In the genomic region with DNA sequence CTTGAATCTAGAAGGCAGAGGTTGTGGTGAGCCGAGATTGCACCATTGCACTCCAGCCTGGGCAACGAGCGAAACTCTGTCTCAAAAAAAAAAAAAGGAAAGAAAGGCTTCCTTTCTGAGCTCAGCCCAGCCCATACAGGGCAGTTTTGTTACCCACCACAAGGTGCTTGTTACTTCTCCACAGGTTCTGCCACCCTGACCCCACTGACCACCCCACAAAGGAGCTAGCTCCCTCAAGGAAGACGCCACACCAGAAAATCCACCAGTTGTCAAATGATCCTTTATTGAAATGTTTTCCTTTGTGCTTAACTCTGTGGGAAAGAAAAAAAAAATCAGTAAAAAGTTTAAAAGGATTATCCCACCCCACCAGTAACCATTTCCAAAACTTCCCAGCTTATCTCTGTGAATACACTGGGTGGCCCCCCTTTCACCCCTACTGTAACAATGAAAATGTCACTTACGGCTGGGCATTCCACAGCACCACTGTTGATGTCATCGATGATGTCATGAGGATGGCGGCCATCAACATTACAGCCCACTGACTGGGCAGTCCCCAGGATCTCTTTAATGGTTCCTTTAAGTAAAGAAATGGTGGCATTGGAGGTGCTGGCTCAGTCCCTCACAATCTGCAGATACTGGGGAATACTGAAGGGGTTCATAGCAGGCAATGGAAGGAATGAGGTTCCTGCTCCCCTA, we compare ENCODE assay signal across 11 cellular contexts. TPM values are rescaled to one million over a fixed set of nuclear protein-coding genes. Genes with fewer than 3 reads are reported as not detected.
DNase-seq lines count a peak whose midpoint lies in the region; ATAC-seq and TF ChIP-seq lines count a peak whose summit lies in the region.
"Had no signal": no experiment of that assay in that cellular context is flagged by ENCODE, and none has a peak within 500 bp of the region (broad histone marks: within the 10 kb centered on the region; RNA-seq: fewer than 3 reads in every experiment).

No MANE protein-coding gene starts in this region.

- H3K27me3 Mint-ChIP-seq in endothelial cell (ENCODE audit: unreplicated experiment): peaks cover 7% of the 10 kb centered on the region

- H3K4me1 Mint-ChIP-seq in endothelial cell (ENCODE audit: unreplicated experiment): peaks cover 22% of the 10 kb centered on the region

- H3K4me3 ChIP-seq in RWPE2 (ENCODE audit: severe bottlenecking): no peak overlapping the region
- H3K4me3 ChIP-seq: transverse colon had no signal

- no peak for ATAC-seq in RWPE2 (ENCODE audit: low read depth)
- no peak for ATAC-seq in HG02885 (IDR thresholded peaks at IDR 0.05; ENCODE audit: poor library complexity, unreplicated experiment)
- ATAC-seq in HG03342 (IDR thresholded peaks at IDR 0.05; ENCODE audit: unreplicated experiment): no peak

- H3K4me3 Mint-ChIP-seq in endothelial cell (ENCODE audit: unreplicated experiment): peak overlapping the region; percentile 65

- DNase-seq in EL (peak; percentile 50), RWPE2 (ENCODE audit: low spot score) (no peak), endothelial cell (ENCODE audit: low spot score) (no peak), NCI-H82 treated with DMSO at 0.1 percent for 48 hours (lab: John Stamatoyannopoulos, UW; ENCODE audit: unreplicated experiment) (no peak), AML-193 (lab: John Stamatoyannopoulos, UW) (no peak)
- DNase-seq: aorta, NCI-H187, transverse colon had no signal

- no peak for TF ChIP-seq CTCF in 22Rv1 (IDR thresholded peaks at IDR 0.05)
- no peak for TF ChIP-seq CTCF in RWPE2 (IDR thresholded peaks at IDR 0.05; ENCODE audit: poor library complexity, severe bottlenecking)
- no peak for TF ChIP-seq CTCF in endothelial cell (IDR thresholded peaks at IDR 0.05; ENCODE audit: unreplicated experiment)

- H3K36me3 ChIP-seq in RWPE2 (ENCODE audit: low read depth): peaks cover 81% of the 10 kb centered on the region

- peaks cover 38% of the 10 kb centered on the region for H3K36me3 Mint-ChIP-seq in endothelial cell (ENCODE audit: low read depth, unreplicated experiment)

- H3K9me3 Mint-ChIP-seq in endothelial cell (ENCODE audit: unreplicated experiment): no peaks in the 10 kb centered on the region

- H3K27ac Mint-ChIP-seq in endothelial cell (ENCODE audit: unreplicated experiment): peak overlapping the region; percentile 44

- no peaks in the 10 kb centered on the region for H3K4me1 ChIP-seq in RWPE2 (ENCODE audit: insufficient read depth, poor library complexity, severe bottlenecking)

- H3K27me3 ChIP-seq in RWPE2 (ENCODE audit: insufficient read depth, poor library complexity, severe bottlenecking): no peaks in the 10 kb centered on the region
- H3K27me3 ChIP-seq: transverse colon had no signal

- H3K9me3 ChIP-seq in RWPE2 (ENCODE audit: severe bottlenecking): peaks cover 4% of the 10 kb centered on the region
- H3K9me3 ChIP-seq: transverse colon had no signal

- H3K27ac ChIP-seq in 22Rv1: peak overlapping the region; percentile 95
- H3K27ac ChIP-seq in RWPE2 (ENCODE audit: poor library complexity, severe bottlenecking): peak overlapping the region; percentile 96

RNA-seq across cellular contexts. Expression of gene RPL12, which starts 3.6 kb away (rescaled TPM):
- total RNA-seq in endothelial cell (ENCODE audit: unreplicated experiment): 1,208 TPM

RNA-seq across cellular contexts. Expression of gene LRSAM1, which starts 3.7 kb away (rescaled TPM):
- 22.6 TPM for total RNA-seq in endothelial cell (ENCODE audit: unreplicated experiment)

RNA-seq across cellular contexts. Expression of gene ZNF79, which starts 23.4 kb away (rescaled TPM):
- 12.6 TPM for total RNA-seq in endothelial cell (ENCODE audit: unreplicated experiment)

RNA-seq across cellular contexts. Expression of gene SLC2A8, which starts 50.6 kb away (rescaled TPM):
- total RNA-seq in endothelial cell (ENCODE audit: unreplicated experiment): 21.5 TPM
